In genomic region chr20:45247860-45248259, GRCh38 we compare ENCODE assay signal across 22 cellular contexts. TPM values are rescaled to one million over a fixed set of nuclear protein-coding genes. Genes with fewer than 3 reads are reported as not detected.
A peak's percentile ranks its signal among the peaks of the same experiment; 100 is the strongest.
DNase-seq lines count a peak whose midpoint lies in the region; ATAC-seq and TF ChIP-seq lines count a peak whose summit lies in the region.
"Had no signal": no experiment of that assay in that cellular context is flagged by ENCODE, and none has a peak within 500 bp of the region (broad histone marks: within the 10 kb centered on the region; RNA-seq: fewer than 3 reads in every experiment).

No MANE protein-coding gene starts in this region.

- H3K4me1 ChIP-seq in lower lobe of right lung (peaks cover 22% of the 10 kb centered on the region), ascending aorta (no peaks in the 10 kb centered on the region)
- H3K4me1 ChIP-seq: BLaER1, Caco-2 had no signal

- TF ChIP-seq CTCF in lower lobe of right lung (IDR thresholded peaks at IDR 0.05), result no peak
- TF ChIP-seq CTCF in ascending aorta (IDR thresholded peaks at IDR 0.05), result no peak

- H3K4me3 ChIP-seq in lower lobe of right lung (no peak overlapping the region), ascending aorta (no peak overlapping the region)
- H3K4me3 ChIP-seq: BLaER1, GM12878, GM23248 had no signal

- peak; percentile 66 to 85 for ATAC-seq in lower lobe of right lung
- ATAC-seq: CD8-positive, alpha-beta T cell; GM12878 had no signal

- H3K36me3 ChIP-seq in lower lobe of right lung (no peaks in the 10 kb centered on the region), ascending aorta (no peaks in the 10 kb centered on the region)
- H3K36me3 ChIP-seq: BLaER1 had no signal

- H3K27me3 ChIP-seq in lower lobe of right lung (ENCODE audit: low read depth), result peaks cover 6% of the 10 kb centered on the region
- H3K27me3 ChIP-seq in ascending aorta, result no peaks in the 10 kb centered on the region
- H3K27me3 ChIP-seq: BLaER1 had no signal

- H3K9me3 ChIP-seq in lower lobe of right lung (no peaks in the 10 kb centered on the region), ascending aorta (no peaks in the 10 kb centered on the region)
- H3K9me3 ChIP-seq: BLaER1, Caco-2 had no signal

- H3K27ac ChIP-seq in lower lobe of right lung (no peak overlapping the region), ascending aorta (no peak overlapping the region)
- H3K27ac ChIP-seq: 22Rv1, BLaER1, C4-2B, GM23248 had no signal

- intact Hi-C loops in lower lobe of right lung (cut with DNase I), result no loop called here
- intact Hi-C loops in ascending aorta (cut with DNase I), result no loop called here

- peak; percentile 30 for DNase-seq in DMS53 (lab: John Stamatoyannopoulos, UW)
- DNase-seq in DMS53 treated with DMSO at 0.1 percent for 48 hours (lab: John Stamatoyannopoulos, UW; ENCODE audit: unreplicated experiment), result no peak
- peak; percentile 50 for DNase-seq in NCI-H2029 treated with DMSO at 0.1 percent for 48 hours (lab: John Stamatoyannopoulos, UW)
- DNase-seq in NCI-H2029 (lab: John Stamatoyannopoulos, UW), result no peak
- DNase-seq in lower lobe of right lung, result no peak
- DNase-seq in nucleus accumbens (lab: John Stamatoyannopoulos, UW), result no peak
- no peak for DNase-seq in ascending aorta (ENCODE audit: low spot score in 2 of 2)
- DNase-seq: Caco-2; CD4-positive, CD25-positive, alpha-beta regulatory T cell; CD8-positive, alpha-beta T cell; DMS153; EL; GDM1; GM23248; H7; HCEC 1CT had no signal

RNA-seq across cellular contexts. Expression of gene SLPI, which starts 6.5 kb away (rescaled TPM):
- total RNA-seq in lower lobe of right lung, result 1,714 TPM
- 223 TPM for total RNA-seq in ascending aorta
- total RNA-seq: B cell; CD4-positive, CD25-positive, alpha-beta regulatory T cell; CD8-positive, alpha-beta T cell; H1; H7 had no signal

RNA-seq across cellular contexts. Expression of gene SEMG2, which starts 26.7 kb away (rescaled TPM):
- total RNA-seq in lower lobe of right lung, result not detected
- total RNA-seq in ascending aorta, result not detected
- total RNA-seq: B cell; Caco-2; CD4-positive, CD25-positive, alpha-beta regulatory T cell; CD8-positive, alpha-beta T cell; GM12878; GM23248; H1; H7 had no signal

RNA-seq across cellular contexts. Expression of gene SEMG1, which starts 41.0 kb away (rescaled TPM):
- not detected for total RNA-seq in lower lobe of right lung
- not detected for total RNA-seq in ascending aorta
- total RNA-seq: B cell; Caco-2; CD4-positive, CD25-positive, alpha-beta regulatory T cell; CD8-positive, alpha-beta T cell; GM12878; GM23248 had no signal

RNA-seq across cellular contexts. Expression of gene RBPJL, which starts 58.8 kb away (rescaled TPM):
- not detected for total RNA-seq in lower lobe of right lung
- total RNA-seq in ascending aorta, result not detected
- total RNA-seq: B cell; Caco-2; CD4-positive, CD25-positive, alpha-beta regulatory T cell; CD8-positive, alpha-beta T cell; GM23248; H7 had no signal

Comparison
In these comparisons a context has a peak if more than half of its experiments do, and no peak if none do; other contexts are left out.
1. DNase-seq: peak in DMS53 (single experiment) and NCI-H2029 treated with DMSO at 0.1 percent for 48 hours (single experiment); none in DMS53 treated with DMSO at 0.1 percent for 48 hours (single experiment), NCI-H2029 (single experiment), lower lobe of right lung (single experiment), nucleus accumbens (0 of 56) and ascending aorta (0 of 2).